ENCODE assay signal across 1 cellular context in genomic region chr16:87042551-87043272, GRCh38.
TF ChIP-seq lines count a peak whose summit lies in the region.

No MANE protein-coding gene starts in this region.

TF ChIP-seq in GM23338, 12 proteins besides CTCF, POLR2A, EP300 and RAD21 (continued from another document):
- TF ChIP-seq ZNF462 (CRISPR knock-in tag; IDR thresholded peaks at IDR 0.05): no peak
- TF ChIP-seq NANOG (IDR thresholded peaks at IDR 0.05; ENCODE audit: borderline replicate concordance): no peak
- no peak for TF ChIP-seq EZH2 (IDR thresholded peaks at IDR 0.05; ENCODE audit: low read depth, unreplicated experiment)
- no peak for TF ChIP-seq EZH2phosphoT487 (IDR thresholded peaks at IDR 0.05; ENCODE audit: unreplicated experiment)
- no peak for TF ChIP-seq JUNB (IDR thresholded peaks at IDR 0.05; ENCODE audit: unreplicated experiment)
- no peak for TF ChIP-seq STAT1 (IDR thresholded peaks at IDR 0.05; ENCODE audit: unreplicated experiment)
- TF ChIP-seq CREB1 (CRISPR knock-in tag; IDR thresholded peaks at IDR 0.05; ENCODE audit: low read depth): no peak
